Comparison of ENCODE assay signal across 10 cellular contexts in the genomic region with DNA sequence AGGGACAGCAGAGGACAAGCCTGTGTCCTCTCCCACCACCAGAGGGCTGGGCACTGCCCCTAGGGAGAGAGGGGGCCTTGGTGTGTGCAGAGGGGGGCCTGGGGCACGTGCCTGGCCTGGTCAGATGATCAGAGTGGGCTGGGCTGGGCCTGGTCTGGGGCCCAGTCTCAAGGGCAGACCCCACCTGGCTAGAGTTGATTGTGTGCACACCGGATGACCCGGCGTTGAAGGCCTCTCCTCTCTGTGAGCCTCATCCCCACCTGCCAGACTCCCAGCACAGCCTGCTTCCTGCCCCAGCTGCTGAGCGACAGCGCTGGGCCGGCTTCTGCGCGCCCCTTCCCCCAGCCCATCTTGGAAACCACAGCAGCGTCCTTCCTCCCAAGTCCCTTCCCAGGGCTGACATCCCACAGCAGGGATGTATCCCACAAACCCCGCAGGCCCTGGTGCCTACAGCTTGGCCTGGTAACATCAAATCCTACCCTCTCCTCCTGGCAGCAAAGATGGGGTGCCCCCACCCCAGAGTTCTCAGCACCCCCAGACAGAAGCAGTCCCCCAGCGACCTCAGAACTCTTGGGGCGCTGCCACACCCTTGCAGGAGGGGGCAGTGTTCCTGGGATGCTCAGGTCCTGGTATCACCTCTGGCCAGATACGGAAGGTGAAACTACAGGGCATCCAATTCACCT. TPM values are rescaled to one million over a fixed set of nuclear protein-coding genes. Genes with fewer than 3 reads are reported as not detected.
DNase-seq lines count a peak whose midpoint lies in the region; ATAC-seq and TF ChIP-seq lines count a peak whose summit lies in the region.
"Had no signal": no experiment of that assay in that cellular context is flagged by ENCODE, and none has a peak within 500 bp of the region (broad histone marks: within the 10 kb centered on the region; RNA-seq: fewer than 3 reads in every experiment).

No MANE protein-coding gene starts in this region.

- peak overlapping the region; percentile 15 to 63 for H3K18ac ChIP-seq in mesenchymal stem cell (ENCODE audit: low read depth in 1 of 2, low read length in 2 of 2)

- H3K27ac ChIP-seq in cardiac muscle cell (peak overlapping the region; percentile 39), angular gyrus (ENCODE audit: low read depth, low read length) (peak overlapping the region; percentile 83), mesenchymal stem cell (ENCODE audit: low read length, poor library complexity, severe bottlenecking) (peak overlapping the region; percentile 16), upper lobe of right lung (peak overlapping the region; percentile 65)

- TF ChIP-seq CTCF in cardiac muscle cell (IDR thresholded peaks at IDR 0.05; ENCODE audit: low read depth, low read length) (no peak), upper lobe of right lung (IDR thresholded peaks at IDR 0.05) (no peak), GM13976 (IDR thresholded peaks at IDR 0.05; ENCODE audit: borderline replicate concordance, control extremely low read depth, extremely low read depth, insufficient read depth, missing control alignments) (no peak)

- peak overlapping the region; percentile 35 for H2BK5ac ChIP-seq in mesenchymal stem cell (ENCODE audit: low read depth, low read length, poor library complexity, severe bottlenecking)

- no peak overlapping the region for H2AFZ ChIP-seq in mesenchymal stem cell (ENCODE audit: low read depth, low read length)

- no peaks in the 10 kb centered on the region for H3K27me3 ChIP-seq in cardiac muscle cell
- no peaks in the 10 kb centered on the region for H3K27me3 ChIP-seq in mesenchymal stem cell (ENCODE audit: control insufficient read depth in 1 of 2, insufficient read depth in 1 of 2, low read length in 2 of 2)
- H3K27me3 ChIP-seq in upper lobe of right lung: no peaks in the 10 kb centered on the region

- H4K91ac ChIP-seq in mesenchymal stem cell (ENCODE audit: low read length): peak overlapping the region; percentile 19

- H2BK120ac ChIP-seq in mesenchymal stem cell (ENCODE audit: low read depth, low read length): no peak overlapping the region

- peak overlapping the region in 1 of 2 experiments; percentile 26 for H3K14ac ChIP-seq in mesenchymal stem cell (ENCODE audit: low read length in 2 of 2)

- intact Hi-C loops in cardiac septum (cut with DNase I) (loop anchor here (2.0 kb wide), 1 partner anchor 75 kb away; no protein-coding TSS in a partner anchor), upper lobe of right lung (cut with DNase I) (no loop called here)

- H2BK12ac ChIP-seq in mesenchymal stem cell (ENCODE audit: low read length in 2 of 2): no peak overlapping the region

- ATAC-seq in upper lobe of right lung (no peak), GM19351 (IDR thresholded peaks at IDR 0.05; ENCODE audit: unreplicated experiment) (no peak)

- H3K4me3 ChIP-seq in cardiac muscle cell (no peak overlapping the region), mesenchymal stem cell (ENCODE audit: insufficient read depth in 1 of 2, low read depth in 1 of 2, low read length in 2 of 2) (no peak overlapping the region), upper lobe of right lung (no peak overlapping the region)

- no peak overlapping the region for H3K23ac ChIP-seq in mesenchymal stem cell (ENCODE audit: low read length in 2 of 2)

- peak overlapping the region; percentile 52 for H3K9ac ChIP-seq in mesenchymal stem cell (ENCODE audit: low read length)

- H2BK15ac ChIP-seq in mesenchymal stem cell (ENCODE audit: low read depth, poor library complexity, severe bottlenecking): no peak overlapping the region

- peaks cover 6% of the 10 kb centered on the region for H3K4me1 ChIP-seq in cardiac muscle cell (ENCODE audit: low read depth)
- H3K4me1 ChIP-seq in mesenchymal stem cell (ENCODE audit: control insufficient read depth, insufficient read depth, low read depth, low read length): peaks cover 65% of the 10 kb centered on the region
- peaks cover 63% of the 10 kb centered on the region for H3K4me1 ChIP-seq in upper lobe of right lung

- in situ Hi-C loops in GM13976 (cut with MboI; ENCODE audit: low sequenced_read_pairs, unreplicated experiment): no loop called here

- peak overlapping the region in 1 of 2 experiments; percentile 42 for H3K4ac ChIP-seq in mesenchymal stem cell (ENCODE audit: low read depth in 1 of 2, low read length in 2 of 2)

- H3K9me3 ChIP-seq in cardiac muscle cell (ENCODE audit: low read depth) (no peaks in the 10 kb centered on the region), mesenchymal stem cell (ENCODE audit: control insufficient read depth, low read length) (no peaks in the 10 kb centered on the region), upper lobe of right lung (no peaks in the 10 kb centered on the region)

- WGBS in mesenchymal stem cell: 69% methylated on average over 14 of the region's 14 CpGs

- no peak for DNase-seq in cardiac muscle cell (ENCODE audit: low read depth in 1 of 2, low spot score in 1 of 2)
- DNase-seq in cardiac septum (ENCODE audit: low spot score): no peak
- DNase-seq in mesenchymal stem cell: peak; percentile 30
- DNase-seq in upper lobe of right lung: no peak
- DNase-seq in NCI-H2171 treated with DMSO at 0.1 percent for 48 hours (lab: John Stamatoyannopoulos, UW): no peak
- DNase-seq in GM13976 (ENCODE audit: low spot score): no peak
- DNase-seq: hippocampal formation, NCI-H526 treated with DMSO at 0.1 percent for 48 hours had no signal

- peak overlapping the region; percentile 92 for H2AK5ac ChIP-seq in mesenchymal stem cell (ENCODE audit: low read length, severe bottlenecking)

- no peaks in the 10 kb centered on the region for H3K36me3 ChIP-seq in cardiac muscle cell
- peaks cover 53 to 68% of the 10 kb centered on the region in 2 experiments for H3K36me3 ChIP-seq in mesenchymal stem cell (ENCODE audit: control insufficient read depth in 1 of 2, insufficient read depth in 2 of 2, low read depth in 1 of 2, low read length in 2 of 2)
- H3K36me3 ChIP-seq in upper lobe of right lung: peaks cover 47% of the 10 kb centered on the region

- peak overlapping the region; percentile 23 for H3K4me2 ChIP-seq in mesenchymal stem cell (ENCODE audit: low read length, poor library complexity, severe bottlenecking)

- peaks cover 25% of the 10 kb centered on the region for H3K79me1 ChIP-seq in mesenchymal stem cell (replicated peaks; ENCODE audit: low read length, poor library complexity, severe bottlenecking)

- H4K8ac ChIP-seq in mesenchymal stem cell (ENCODE audit: low read length): peak overlapping the region; percentile 67

RNA-seq across cellular contexts. Expression of gene TSSC4, which starts 11.1 kb away (rescaled TPM):
- total RNA-seq in cardiac muscle cell (61.4 and 71.6 TPM in 2 replicates), cardiac septum (36.2 TPM), upper lobe of right lung (40.6 TPM)
- 71.4 and 94.8 TPM in 2 replicates for polyA plus RNA-seq in cardiac muscle cell
- polyA plus RNA-seq in mesenchymal stem cell (2013, experiment 1 of 2): 69.3 TPM
- 73.7 TPM for polyA plus RNA-seq in mesenchymal stem cell (2013, experiment 2 of 2)

RNA-seq across cellular contexts. Expression of gene CD81, which starts 12.4 kb away (rescaled TPM):
- total RNA-seq in cardiac muscle cell: 212 and 264 TPM in 2 replicates
- 409 and 444 TPM in 2 replicates for polyA plus RNA-seq in cardiac muscle cell
- 663 TPM for total RNA-seq in cardiac septum
- 422 TPM for polyA plus RNA-seq in mesenchymal stem cell (2013, experiment 1 of 2)
- 433 TPM for polyA plus RNA-seq in mesenchymal stem cell (2013, experiment 2 of 2)
- total RNA-seq in upper lobe of right lung: 801 TPM

RNA-seq across cellular contexts. Expression of gene TRPM5, which starts 54.8 kb away (rescaled TPM):
- 0.14 and 0.66 TPM in 2 replicates for total RNA-seq in cardiac muscle cell
- polyA plus RNA-seq in cardiac muscle cell: 0.33 TPM in 1 of 2 replicates, not detected in the other
- not detected for total RNA-seq in cardiac septum
- not detected for polyA plus RNA-seq in mesenchymal stem cell (2013, experiment 1 of 2)
- polyA plus RNA-seq in mesenchymal stem cell (2013, experiment 2 of 2): not detected
- total RNA-seq in upper lobe of right lung: not detected

RNA-seq across cellular contexts. Expression of gene KCNQ1, which starts 55.3 kb away (rescaled TPM):
- total RNA-seq in cardiac muscle cell (7.8 and 18.6 TPM in 2 replicates), cardiac septum (43.0 TPM), upper lobe of right lung (52.9 TPM)
- polyA plus RNA-seq in cardiac muscle cell: 13.9 and 18.8 TPM in 2 replicates
- polyA plus RNA-seq in mesenchymal stem cell (2013, experiment 1 of 2): 0.03 TPM
- polyA plus RNA-seq in mesenchymal stem cell (2013, experiment 2 of 2): 0.03 TPM

Comparison
In these comparisons a context has a peak if more than half of its experiments do, and no peak if none do; other contexts are left out.
1. H3K27ac ChIP-seq: peak in every context shown above with its lines; median percentile 83 in angular gyrus; 65 in upper lobe of right lung; 39 in cardiac muscle cell; 16 in mesenchymal stem cell.